Comparison of ENCODE assay signal across 8 cellular contexts in the genomic region with DNA sequence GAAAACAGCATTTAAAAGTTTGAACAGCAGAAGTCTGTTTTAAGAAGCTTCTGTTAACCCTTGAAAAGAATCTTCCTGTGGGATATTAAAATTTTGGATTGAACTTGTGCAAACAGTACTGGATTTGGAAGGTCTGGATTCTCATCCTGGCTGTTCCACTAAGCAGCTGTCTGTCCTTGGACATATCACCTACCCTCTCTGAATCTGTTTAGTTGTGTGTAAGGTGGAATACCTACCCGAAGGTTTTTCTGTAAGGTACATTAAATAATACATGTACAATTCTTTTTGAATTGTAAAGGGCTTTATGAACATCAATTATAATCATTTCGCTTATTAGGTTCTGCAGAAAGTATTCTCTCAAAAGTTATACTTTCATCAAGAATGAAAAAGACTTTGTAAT. TPM values are rescaled to one million over a fixed set of nuclear protein-coding genes. Genes with fewer than 3 reads are reported as not detected.
DNase-seq lines count a peak whose midpoint lies in the region; ATAC-seq and TF ChIP-seq lines count a peak whose summit lies in the region.

No MANE protein-coding gene starts in this region.

- ATAC-seq in aorta (ENCODE audit: low FRiP score): no peak
- ATAC-seq in HG03095 (IDR thresholded peaks at IDR 0.05; ENCODE audit: unreplicated experiment): no peak
- no peak for ATAC-seq in GM19324 (IDR thresholded peaks at IDR 0.05; ENCODE audit: low FRiP score, unreplicated experiment)

- no peak for TF ChIP-seq CTCF in BE2C (IDR thresholded peaks at IDR 0.05; ENCODE audit: low read depth, low read length)
- TF ChIP-seq CTCF in Loucy (conservative IDR thresholded peaks at IDR 0.05; ENCODE audit: low read length): no peak
- no peak for TF ChIP-seq CTCF in chondrocyte (IDR thresholded peaks at IDR 0.05)
- TF ChIP-seq CTCF in nephron (IDR thresholded peaks at IDR 0.05; ENCODE audit: unreplicated experiment in 3 of 3): no peak

- H3K79me2 ChIP-seq in Loucy (ENCODE audit: insufficient read depth, low read length): peaks cover 91% of the 10 kb centered on the region

- WGBS in aorta, 2 donors: 30 to 37% methylated on average over 2 of the region's 2 CpGs

- H3K36me3 ChIP-seq in BE2C (no peaks in the 10 kb centered on the region), Loucy (ENCODE audit: insufficient read depth, low read length) (peaks cover 15% of the 10 kb centered on the region; the same call in 1 of the 2 replicates), aorta (ENCODE audit: control insufficient read depth in 1 of 2, insufficient read depth in 2 of 2, low read length in 1 of 2) (peaks cover 0 to 1% of the 10 kb centered on the region in 2 donors)

- H3K4me3 ChIP-seq in BE2C (ENCODE audit: low read depth, low read length) (peak overlapping the region; percentile 76), Loucy (ENCODE audit: low read length, poor library complexity, severe bottlenecking) (peak overlapping the region; percentile 93), aorta (ENCODE audit: low read length in 2 of 2) (peak overlapping the region in 1 of 2 donors; percentile 15)

- H3K27ac ChIP-seq in aorta (ENCODE audit: low read depth in 1 of 2, low read length in 2 of 2): no peak overlapping the region

- peaks cover 3% of the 10 kb centered on the region; the same call in 1 of the 2 replicates for H3F3A ChIP-seq in Loucy (ENCODE audit: low read depth)

- H3K4me1 ChIP-seq in BE2C: peaks cover 8% of the 10 kb centered on the region
- H3K4me1 ChIP-seq in Loucy (ENCODE audit: insufficient read depth, low read length, poor library complexity, severe bottlenecking): peaks cover 76% of the 10 kb centered on the region
- no peaks in the 10 kb centered on the region for H3K4me1 ChIP-seq in aorta (ENCODE audit: control insufficient read depth in 1 of 2, insufficient read depth in 2 of 2, low read length in 2 of 2)

- peaks cover 54% of the 10 kb centered on the region for H4K20me1 ChIP-seq in Loucy (ENCODE audit: insufficient read depth, low read length, poor library complexity, severe bottlenecking)

- DNase-seq in BE2C (no peak), chondrocyte (ENCODE audit: low spot score) (no peak), aorta (no peak), foreskin melanocyte (no peak)

- no peak overlapping the region for H2AFZ ChIP-seq in Loucy (ENCODE audit: low read length)

- intact Hi-C loops in aorta (cut with DNase I): loop anchor here (2.0 to 5.0 kb wide), 3 partner anchors 45 to 72 kb away; partner anchors contain the start of genes BBIP1 (in 1 of the 2) and SHOC2 (in 1 of the 2)

- H3K27me3 Mint-ChIP-seq in chondrocyte (ENCODE audit: low read depth): no peaks in the 10 kb centered on the region
- H3K27me3 Mint-ChIP-seq in nephron (ENCODE audit: low read depth): no peaks in the 10 kb centered on the region

- H3K9me2 ChIP-seq in Loucy (replicated peaks; ENCODE audit: low read depth, low read length): no peaks in the 10 kb centered on the region

- H3K9ac ChIP-seq in Loucy (ENCODE audit: low read depth, low read length, poor library complexity, severe bottlenecking): peak overlapping the region; percentile 90

- H3K36me3 Mint-ChIP-seq in chondrocyte (ENCODE audit: low read depth): peaks cover 6% of the 10 kb centered on the region
- peaks cover 19% of the 10 kb centered on the region for H3K36me3 Mint-ChIP-seq in nephron (ENCODE audit: low read depth)

- H3K4me2 ChIP-seq in Loucy (ENCODE audit: low read depth, low read length, poor library complexity, severe bottlenecking): peak overlapping the region; percentile 99

- H3K9me3 Mint-ChIP-seq in chondrocyte (ENCODE audit: low read depth) (no peaks in the 10 kb centered on the region), nephron (no peaks in the 10 kb centered on the region)

- H3K27me3 ChIP-seq in BE2C: no peaks in the 10 kb centered on the region
- H3K27me3 ChIP-seq in Loucy (ENCODE audit: insufficient read depth, low read length, poor library complexity, severe bottlenecking): no peaks in the 10 kb centered on the region
- no peaks in the 10 kb centered on the region for H3K27me3 ChIP-seq in aorta (ENCODE audit: control insufficient read depth in 1 of 2, insufficient read depth in 2 of 2, low read length in 1 of 2)

- peak overlapping the region; percentile 81 for H3K4me3 Mint-ChIP-seq in chondrocyte (ENCODE audit: unreplicated experiment)
- peak overlapping the region; percentile 76 to 90 (median 84) for H3K4me3 Mint-ChIP-seq in nephron

- peaks cover 39% of the 10 kb centered on the region for H3K4me1 Mint-ChIP-seq in chondrocyte (ENCODE audit: low read depth)
- H3K4me1 Mint-ChIP-seq in nephron: peaks cover 48% of the 10 kb centered on the region

- H3K27ac Mint-ChIP-seq in chondrocyte (ENCODE audit: unreplicated experiment) (peak overlapping the region; percentile 76), nephron (peak overlapping the region; percentile 71 to 97 (median 79))

- no peaks in the 10 kb centered on the region for H3K9me3 ChIP-seq in BE2C
- no peaks in the 10 kb centered on the region for H3K9me3 ChIP-seq in Loucy (ENCODE audit: insufficient read depth, low read depth, low read length)
- H3K9me3 ChIP-seq in aorta (ENCODE audit: control insufficient read depth, low read length): no peaks in the 10 kb centered on the region

RNA-seq across cellular contexts. Expression of gene PDCD4, which starts 2.2 kb away (rescaled TPM):
- polyA plus RNA-seq in BE2C (2012; ENCODE audit: insufficient read depth, insufficient read length, low read depth): 30.0 TPM
- total RNA-seq in chondrocyte (73.7 to 100 TPM (median 80.3 TPM) in 3 replicates), aorta (100 to 1,000 TPM in 1 of 2 donors, 10 to 100 TPM in 1; 67.5 to 124 TPM)
- polyA plus RNA-seq in aorta: 10 to 100 TPM; 46.6 to 89.7 TPM

RNA-seq across cellular contexts. Expression of gene BBIP1, which starts 45.0 kb away (rescaled TPM):
- 15.2 TPM for polyA plus RNA-seq in BE2C (2012; ENCODE audit: insufficient read depth, insufficient read length, low read depth)
- total RNA-seq in chondrocyte (22.2 to 26.4 TPM (median 25.0 TPM) in 3 replicates), aorta (10 to 100 TPM; 35.3 to 36.2 TPM)
- 10 to 100 TPM; 30.4 to 38.6 TPM for polyA plus RNA-seq in aorta

RNA-seq across cellular contexts. Expression of gene SHOC2, which starts 45.5 kb away (rescaled TPM):
- polyA plus RNA-seq in BE2C (2012; ENCODE audit: insufficient read depth, insufficient read length, low read depth): 20.7 TPM
- total RNA-seq in chondrocyte (64.4 to 73.3 TPM (median 65.9 TPM) in 3 replicates), aorta (10 to 100 TPM; 62.5 to 68.4 TPM)
- 10 to 100 TPM; 17.6 to 33.1 TPM for polyA plus RNA-seq in aorta
